In the genomic region with DNA sequence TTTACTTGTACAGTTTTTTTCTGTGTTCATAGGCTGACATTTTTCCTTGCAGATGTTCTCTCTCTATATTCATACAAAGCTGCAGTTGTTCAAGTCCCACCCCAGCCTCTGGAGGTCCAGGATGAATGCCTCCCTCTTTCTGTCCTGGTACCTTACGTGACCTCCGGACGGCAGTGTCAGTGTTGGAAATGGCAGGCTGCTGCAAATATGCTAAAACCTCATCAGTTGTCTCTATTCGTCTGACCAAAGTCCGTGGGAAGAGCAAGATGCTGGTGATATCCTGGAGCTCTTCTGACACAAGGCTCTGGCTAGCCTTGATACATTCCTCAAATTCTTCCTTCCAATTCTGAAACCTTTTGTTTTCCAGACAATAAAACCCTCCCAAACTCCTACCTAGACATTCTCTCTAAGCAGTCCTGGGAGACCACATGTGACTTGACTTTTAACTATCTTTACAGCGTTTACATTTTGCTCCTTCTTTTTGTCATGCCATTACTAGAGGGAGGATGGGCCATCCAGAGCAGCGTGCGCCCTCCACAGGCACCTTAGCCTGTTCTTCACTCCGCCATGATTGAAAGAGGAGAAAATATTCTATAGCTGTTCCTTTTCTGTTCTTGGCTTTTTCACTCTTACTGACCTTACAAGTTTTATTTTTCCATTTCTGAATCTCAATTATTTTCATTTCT, we compare ENCODE assay signal across 16 cellular contexts.
"Had no signal": no experiment of that assay in that cellular context is flagged by ENCODE, and none has a peak within 500 bp of the region (broad histone marks: within the 10 kb centered on the region; RNA-seq: fewer than 3 reads in every experiment).

No MANE protein-coding gene starts in this region.

- H3K27ac Mint-ChIP-seq: activated CD4-positive, alpha-beta memory T cell treated with anti-CD3 and anti-CD28 coated beads for 36 hours; activated CD8-positive, alpha-beta memory T cell treated with anti-CD3 and anti-CD28 coated beads, Interleukin-2, amount 10 ng/mL, durations not matched to agents 7 days and 5 days; stimulated activated naive B cell treated with anti-CD40 and anti-IgM and Interleukin-4, amounts not matched to agents 10 μg/mL and 1 μg/mL and 100 μg/mL, for 72 hours had no signal

- H3K4me3 Mint-ChIP-seq: activated CD4-positive, alpha-beta memory T cell treated with anti-CD3 and anti-CD28 coated beads for 36 hours; activated CD8-positive, alpha-beta memory T cell treated with anti-CD3 and anti-CD28 coated beads, Interleukin-2, amount 10 ng/mL, durations not matched to agents 7 days and 5 days; naive B cell; stimulated activated naive B cell treated with anti-CD40 and anti-IgM and Interleukin-4, amounts not matched to agents 10 μg/mL and 1 μg/mL and 100 μg/mL, for 72 hours had no signal

- H3K9me3 ChIP-seq: esophagus muscularis mucosa, neutrophil, thyroid gland had no signal

- H3K4me3 ChIP-seq: cardiac muscle cell, dorsolateral prefrontal cortex, esophagus muscularis mucosa, hepatocyte, thyroid gland had no signal

- H3K79me2 ChIP-seq: hepatocyte had no signal

- H2AFZ ChIP-seq: hepatocyte had no signal

- H3K4me1 ChIP-seq: esophagus muscularis mucosa, thyroid gland had no signal

- H3K36me3 Mint-ChIP-seq: activated CD4-positive, alpha-beta memory T cell treated with anti-CD3 and anti-CD28 coated beads for 36 hours; activated CD8-positive, alpha-beta memory T cell treated with anti-CD3 and anti-CD28 coated beads, Interleukin-2, amount 10 ng/mL, durations not matched to agents 7 days and 5 days; naive B cell; stimulated activated naive B cell treated with anti-CD40 and anti-IgM and Interleukin-4, amounts not matched to agents 10 μg/mL and 1 μg/mL and 100 μg/mL, for 72 hours had no signal

- DNase-seq: activated CD4-positive, alpha-beta memory T cell treated with anti-CD3 and anti-CD28 coated beads for 36 hours; activated CD4-positive, alpha-beta T cell treated with anti-CD3 and anti-CD28 coated beads for 1 hour; activated CD8-positive, alpha-beta memory T cell treated with anti-CD3 and anti-CD28 coated beads, Interleukin-2, amount 10 ng/mL, durations not matched to agents 7 days and 5 days; activated naive CD4-positive, alpha-beta T cell treated with anti-CD3 and anti-CD28 coated beads, Interleukin-2, amount 50 U/mL, for 16 hours; activated T-cell treated with anti-CD3 and anti-CD28 coated beads, Interleukin-2, amount 50 U/mL, for 1 hour; dorsolateral prefrontal cortex; left colon; naive B cell; stimulated activated CD4-positive, alpha-beta T cell treated with anti-CD3 and anti-CD28 coated beads, Interleukin-15, amount 100 ng/mL, for 24 hours; stimulated activated CD4-positive, alpha-beta T cell treated with anti-CD3 and anti-CD28 coated beads, Interleukin-4, amount 100 ng/mL, for 1 hour; stimulated activated naive B cell treated with anti-CD40 and anti-IgM and Interleukin-4, amounts not matched to agents 10 μg/mL and 1 μg/mL and 100 μg/mL, for 72 hours; thyroid gland had no signal

- H3K36me3 ChIP-seq: cardiac muscle cell, esophagus muscularis mucosa, neutrophil, thyroid gland had no signal

- H3K4me1 Mint-ChIP-seq: activated CD8-positive, alpha-beta memory T cell treated with anti-CD3 and anti-CD28 coated beads, Interleukin-2, amount 10 ng/mL, durations not matched to agents 7 days and 5 days; naive B cell; stimulated activated naive B cell treated with anti-CD40 and anti-IgM and Interleukin-4, amounts not matched to agents 10 μg/mL and 1 μg/mL and 100 μg/mL, for 72 hours had no signal

- H3K27ac ChIP-seq: cardiac muscle cell, dorsolateral prefrontal cortex, esophagus muscularis mucosa, hepatocyte, neutrophil, thyroid gland had no signal

- H3K9me3 Mint-ChIP-seq: activated CD4-positive, alpha-beta memory T cell treated with anti-CD3 and anti-CD28 coated beads for 36 hours; naive B cell had no signal

- ATAC-seq: activated CD8-positive, alpha-beta memory T cell treated with anti-CD3 and anti-CD28 coated beads, Interleukin-2, amount 10 ng/mL, durations not matched to agents 7 days and 5 days; left colon; stimulated activated naive B cell treated with anti-CD40 and anti-IgM and Interleukin-4, amounts not matched to agents 10 μg/mL and 1 μg/mL and 100 μg/mL, for 72 hours had no signal

- H3K4me2 ChIP-seq: hepatocyte had no signal

- H3K27me3 ChIP-seq: cardiac muscle cell, dorsolateral prefrontal cortex, esophagus muscularis mucosa, hepatocyte, neutrophil, thyroid gland had no signal
